In genomic region chr17:14298221-14298994, GRCh38 we compare ENCODE assay signal across 10 cellular contexts. TPM values are rescaled to one million over a fixed set of nuclear protein-coding genes. Genes with fewer than 3 reads are reported as not detected.
DNase-seq lines count a peak whose midpoint lies in the region; ATAC-seq, FAIRE-seq and TF ChIP-seq lines count a peak whose summit lies in the region.
"Had no signal": no experiment of that assay in that cellular context is flagged by ENCODE, and none has a peak within 500 bp of the region (broad histone marks: within the 10 kb centered on the region; RNA-seq: fewer than 3 reads in every experiment).

No MANE protein-coding gene starts in this region.

- H3K27me3 Mint-ChIP-seq in HFFc6 (ENCODE audit: insufficient read depth): peaks cover 13% of the 10 kb centered on the region
- peaks cover 38 to 43% of the 10 kb centered on the region in 2 donors for H3K27me3 Mint-ChIP-seq in natural killer cell treated with Interleukin-12 subunit alpha and Interleukin-12 subunit beta and Interleukin-15 and Interleukin-18, amount 100 ng/mL, for 72 hours

- CTCF ChIA-PET in H1 (lab: Charles Lee; ENCODE audit: partially characterized antibody): interaction anchor here (0.9 to 4.3 kb wide), 8 partner anchors 13 to 628 kb away, joined by 3 to 15 read pairs (median 6); no protein-coding TSS in a partner anchor

- H3K27ac ChIP-seq in BLaER1: peak overlapping the region; percentile 69
- no peak overlapping the region for H3K27ac ChIP-seq in H1 (ENCODE audit: low read depth, low read length)

- no peaks in the 10 kb centered on the region for H3K27me3 ChIP-seq in BLaER1
- peaks cover 25 to 74% (median 62%) of the 10 kb centered on the region in 4 experiments for H3K27me3 ChIP-seq in H1 (replicated peaks in 1 of 4; ENCODE audit: control insufficient read depth in 3 of 4, extremely low read depth in 1 of 4, insufficient read depth in 3 of 4, low read length in 3 of 4)

- peaks cover 38% of the 10 kb centered on the region for H3K23me2 ChIP-seq in H1 (ENCODE audit: low read depth, low read length)

- H3K36me3 ChIP-seq in BLaER1: no peaks in the 10 kb centered on the region
- H3K36me3 ChIP-seq in H1 (ENCODE audit: control insufficient read depth in 2 of 4, insufficient read depth in 4 of 4, low read length in 3 of 4): no peaks in the 10 kb centered on the region

- peaks cover 45% of the 10 kb centered on the region for H3K4me1 Mint-ChIP-seq in HFFc6 (ENCODE audit: low read depth)
- H3K4me1 Mint-ChIP-seq in natural killer cell treated with Interleukin-12 subunit alpha and Interleukin-12 subunit beta and Interleukin-15 and Interleukin-18, amount 100 ng/mL, for 72 hours (ENCODE audit: low read depth in 2 of 2): peaks cover 44 to 48% of the 10 kb centered on the region in 2 donors

- no peaks in the 10 kb centered on the region for H3K9me3 ChIP-seq in BLaER1
- no peaks in the 10 kb centered on the region for H3K9me3 ChIP-seq in H1 (ENCODE audit: insufficient read depth in 2 of 2, low read depth in 1 of 2, low read length in 1 of 2)

- peak overlapping the region; percentile 70; the same call in 1 of the 2 replicates for H3K9ac ChIP-seq in BLaER1
- no peak overlapping the region for H3K9ac ChIP-seq in H1 (replicated peaks in 1 of 4; ENCODE audit: extremely low read depth in 1 of 4, low read depth in 3 of 4, low read length in 3 of 4)

- peaks cover 48% of the 10 kb centered on the region for H3K4me1 ChIP-seq in BLaER1
- peaks cover 4 to 24% (median 11%) of the 10 kb centered on the region in 4 experiments; a peak in 6 of 7 replicates for H3K4me1 ChIP-seq in H1 (replicated peaks in 1 of 4; ENCODE audit: control insufficient read depth in 3 of 4, insufficient read depth in 4 of 4, low read length in 3 of 4)

- no peak overlapping the region for H2BK20ac ChIP-seq in H1 (ENCODE audit: low read length)

- H2BK5ac ChIP-seq in H1 (ENCODE audit: low read depth, low read length): no peak overlapping the region

- no peak overlapping the region for H4K5ac ChIP-seq in H1 (ENCODE audit: insufficient read length, low read depth, low read length)

- DNase-seq in HFFc6: no peak
- peak in 1 of 2 experiments; percentile 56 for DNase-seq in H1 (ENCODE audit: low read depth in 1 of 2, low spot score in 2 of 2)
- no peak for DNase-seq in natural killer cell treated with Interleukin-12 subunit alpha and Interleukin-12 subunit beta and Interleukin-15 and Interleukin-18, amount 100 ng/mL, for 72 hours (ENCODE audit: low spot score)
- no peak for DNase-seq in NCI-H226
- no peak for DNase-seq in activated gamma-delta T cell treated with Interleukin-2 at 50 U/mL for 16 hours
- DNase-seq: Karpas-422, NCI-H510A treated with DMSO at 0.1 percent for 48 hours had no signal

- no peak for ATAC-seq in natural killer cell treated with Interleukin-12 subunit alpha and Interleukin-12 subunit beta and Interleukin-15 and Interleukin-18, amount 100 ng/mL, for 72 hours
- ATAC-seq in HG03469 (IDR thresholded peaks at IDR 0.05; ENCODE audit: unreplicated experiment): no peak
- ATAC-seq in GM18907 (IDR thresholded peaks at IDR 0.05; ENCODE audit: unreplicated experiment): no peak

- no peak overlapping the region for H2BK120ac ChIP-seq in H1 (replicated peaks; ENCODE audit: low read depth, low read length)

- peak overlapping the region; percentile 95 for H3K4me3 Mint-ChIP-seq in HFFc6
- H3K4me3 Mint-ChIP-seq in natural killer cell treated with Interleukin-12 subunit alpha and Interleukin-12 subunit beta and Interleukin-15 and Interleukin-18, amount 100 ng/mL, for 72 hours: peak overlapping the region; percentile 97

- no peak overlapping the region for H3K14ac ChIP-seq in H1 (ENCODE audit: insufficient read length)

- H2AFZ ChIP-seq in H1 (ENCODE audit: low read length): no peak overlapping the region

- peak overlapping the region; percentile 55; the same call in 1 of the 2 replicates for H2BK12ac ChIP-seq in H1 (ENCODE audit: low read depth, low read length)

- peaks cover 3% of the 10 kb centered on the region for H3K36me3 Mint-ChIP-seq in HFFc6 (ENCODE audit: low read depth)
- H3K36me3 Mint-ChIP-seq in natural killer cell treated with Interleukin-12 subunit alpha and Interleukin-12 subunit beta and Interleukin-15 and Interleukin-18, amount 100 ng/mL, for 72 hours: no peaks in the 10 kb centered on the region

- H3K23ac ChIP-seq in H1 (ENCODE audit: insufficient read length): no peak overlapping the region

- peaks cover 0 to 17% of the 10 kb centered on the region in 2 experiments; a peak in 2 of 4 replicates for H3K79me2 ChIP-seq in H1 (ENCODE audit: control insufficient read depth in 1 of 2, insufficient read depth in 2 of 2, low read length in 2 of 2)

- no peak overlapping the region for H2BK15ac ChIP-seq in H1 (ENCODE audit: low read length)

- no peaks in the 10 kb centered on the region for H3K79me1 ChIP-seq in H1 (ENCODE audit: low read depth, low read length)

- TF ChIP-seq POLR2A in H1 (IDR thresholded peaks at IDR 0.05; ENCODE audit: control extremely low read depth in 1 of 2, low read depth in 2 of 2, low read length in 2 of 2): no peak

- WGBS in H1 (ENCODE audit: extremely low coverage in 1 of 2, insufficient coverage in 1 of 2, insufficient read length in 1 of 2, insufficient replicate concordance in 2 of 2, low coverage in 1 of 2, low lambda C conversion rate in 2 of 2, missing lambda C conversion rate in 1 of 2), 2 experiments: 2% methylated on average over 43 of the region's 43 CpGs; no CpG with 5 or more reads in 1 of the 2 experiments

- FAIRE-seq in H1 (lab: Jason Lieb, UNC): no peak

- TF ChIP-seq CTCF in HFFc6 (IDR thresholded peaks at IDR 0.05): no peak
- TF ChIP-seq CTCF in H1 (IDR thresholded peaks at IDR 0.05; ENCODE audit: control extremely low read depth in 1 of 3, insufficient read depth in 1 of 3, low read depth in 1 of 3, low read length in 3 of 3): no peak

- no peak overlapping the region for H3K56ac ChIP-seq in H1 (replicated peaks; ENCODE audit: insufficient read length, low read depth, low read length)

- peak overlapping the region; percentile 36; the same call in 1 of the 2 replicates for H3K18ac ChIP-seq in H1 (ENCODE audit: extremely low read depth, low read length)

- H4K20me1 ChIP-seq in BLaER1: peaks cover 23% of the 10 kb centered on the region
- H4K20me1 ChIP-seq in H1 (replicated peaks in 1 of 2; ENCODE audit: control insufficient read depth in 1 of 2, insufficient read depth in 2 of 2, low read length in 2 of 2): peaks cover 6% of the 10 kb centered on the region in 2 experiments

- H3K4ac ChIP-seq in H1 (replicated peaks; ENCODE audit: insufficient read length, low read depth, low read length): peak overlapping the region; percentile 65

- no peak overlapping the region for H2AK5ac ChIP-seq in H1 (ENCODE audit: low read depth, low read length)

- H4K8ac ChIP-seq in H1 (ENCODE audit: extremely low read depth, insufficient read depth, low read length): peak overlapping the region; percentile 4; the same call in 1 of the 2 replicates

- TF ChIP-seq RAD21 in H1 (IDR thresholded peaks at IDR 0.05 in 1 of 2, conservative IDR thresholded peaks at IDR 0.05 in 1 of 2; ENCODE audit: low read depth in 2 of 2, low read length in 2 of 2): no peak

- POLR2A ChIA-PET in H1 (lab: Charles Lee; ENCODE audit: partially characterized antibody): interaction anchor here (0.7 to 4.7 kb wide), 3 partner anchors 11 to 37 kb away, joined by 3 to 22 read pairs (median 3); no protein-coding TSS in a partner anchor

- H3K27ac Mint-ChIP-seq in HFFc6: 0 out of 2 replicates have a peak overlapping the region, but pooled peaks have one; percentile 91
- peak overlapping the region; percentile 72 to 91 for H3K27ac Mint-ChIP-seq in natural killer cell treated with Interleukin-12 subunit alpha and Interleukin-12 subunit beta and Interleukin-15 and Interleukin-18, amount 100 ng/mL, for 72 hours

- no peak for TF ChIP-seq EP300 in H1 (IDR thresholded peaks at IDR 0.05; ENCODE audit: borderline replicate concordance in 1 of 2, low read depth in 2 of 2, low read length in 2 of 2)

- H4K91ac ChIP-seq in H1 (replicated peaks; ENCODE audit: insufficient read length, low read length): no peak overlapping the region

- H3K4me2 ChIP-seq in BLaER1 (peak overlapping the region; percentile 94), H1 (ENCODE audit: insufficient read depth in 1 of 2, low read depth in 2 of 2, low read length in 2 of 2) (peak overlapping the region; percentile 85 to 87)

- H3K4me3 ChIP-seq in BLaER1: peak overlapping the region; percentile 59
- H3K4me3 ChIP-seq in H1 (ENCODE audit: extremely low read depth in 1 of 4, insufficient read depth in 2 of 4, low read depth in 3 of 4, low read length in 4 of 4): peak overlapping the region; percentile 26 to 87 (median 64); a peak in 6 of 8 replicates

- no peaks in the 10 kb centered on the region for H3K9me3 Mint-ChIP-seq in HFFc6
- H3K9me3 Mint-ChIP-seq in natural killer cell treated with Interleukin-12 subunit alpha and Interleukin-12 subunit beta and Interleukin-15 and Interleukin-18, amount 100 ng/mL, for 72 hours: no peaks in the 10 kb centered on the region

TF ChIP-seq in H1, 55 proteins besides CTCF, POLR2A, EP300 and RAD21 (continues in another document):
- TF ChIP-seq KDM4A (IDR thresholded peaks at IDR 0.05; ENCODE audit: low read depth, low read length, severe bottlenecking) (peak; percentile 32), CHD2 (IDR thresholded peaks at IDR 0.05; ENCODE audit: low read length) (no peak), KDM1A (IDR thresholded peaks at IDR 0.05; ENCODE audit: borderline replicate concordance, low read length) (no peak), CBX5 (IDR thresholded peaks at IDR 0.05; ENCODE audit: low read depth, low read length) (no peak), SUZ12 (IDR thresholded peaks at IDR 0.05; ENCODE audit: low read length) (peak; percentile 50; the same call in 1 of the 2 replicates), EZH2 (IDR thresholded peaks at IDR 0.05; ENCODE audit: low read depth, low read length, severe bottlenecking) (peak; percentile 17)

RNA-seq across cellular contexts. Expression of gene HS3ST3B1, which starts 2.5 kb away (rescaled TPM):
- total RNA-seq in HFFc6 (2021; fragmentation: NEBNext Ultra II Directional; extraction: Animal tissue kit (Norgen Biotek cat#: 25700)): 10 to 100 TPM; 18.3 to 24.6 (median 22.3) TPM
- total RNA-seq in H1 (2021; fragmentation: NEBNext Ultra II Directional; extraction: Animal tissue kit (Norgen Biotek cat#: 25700)): 14.0 and 14.4 TPM in 2 replicates
- 4.7 and 6.1 TPM in 2 replicates for polyA plus RNA-seq in H1 (2011; rRNA removed)
- polyA plus RNA-seq in H1 (2011; cell fraction: cytosol; rRNA removed): 5.6 TPM
- polyA plus RNA-seq in H1 (2011; cell fraction: nucleus; rRNA removed): 7.2 TPM
- 6.1 to 7.0 TPM (median 6.9 TPM) in 4 replicates for polyA plus RNA-seq in H1 (2012, experiment 1 of 2)
- 2.1 TPM for polyA plus RNA-seq in H1 (2012, experiment 2 of 2)
- polyA plus RNA-seq in H1 (2013, experiment 1 of 2): 6.1 TPM
- 6.8 TPM for polyA plus RNA-seq in H1 (2013, experiment 2 of 2)
- polyA minus RNA-seq in H1 (2011; rRNA and poly(A)+ RNA removed): 11.3 and 12.4 TPM in 2 replicates
- 14.5 TPM for polyA minus RNA-seq in H1 (2011; cell fraction: cytosol; rRNA and poly(A)+ RNA removed)
- polyA minus RNA-seq in H1 (2011; cell fraction: nucleus; rRNA and poly(A)+ RNA removed): 23.0 TPM
- 10 to 100 TPM; 13.2 to 22.0 TPM for total RNA-seq in natural killer cell treated with Interleukin-12 subunit alpha and Interleukin-12 subunit beta and Interleukin-15 and Interleukin-18, amount 100 ng/mL, for 72 hours
